22 cellular contexts compared by ENCODE assay signal in genomic region chr5:149902177-149902576, GRCh38. TPM values are rescaled to one million over a fixed set of nuclear protein-coding genes. Genes with fewer than 3 reads are reported as not detected.
A peak's percentile ranks its signal among the peaks of the same experiment; 100 is the strongest.
DNase-seq lines count a peak whose midpoint lies in the region; ATAC-seq, FAIRE-seq and TF ChIP-seq lines count a peak whose summit lies in the region.
"Had no signal": no experiment of that assay in that cellular context is flagged by ENCODE, and none has a peak within 500 bp of the region (broad histone marks: within the 10 kb centered on the region; RNA-seq: fewer than 3 reads in every experiment).

No MANE protein-coding gene starts in this region.

- FAIRE-seq in K562 (lab: Jason Lieb, UNC): no peak
- FAIRE-seq: endometrium had no signal

- H3K27ac Mint-ChIP-seq in progenitor cell of endocrine pancreas: no peak overlapping the region
- H3K27ac Mint-ChIP-seq: activated naive CD8-positive, alpha-beta T cell had no signal

- H3K27me3 Mint-ChIP-seq in progenitor cell of endocrine pancreas: peaks cover 3% of the 10 kb centered on the region

- in situ Hi-C loops in K562 (cut with MboI): no loop called here

- peak; percentile 41 to 67 for TF ChIP-seq RAD21 in K562 (CRISPR knock-in tag; conservative IDR thresholded peaks at IDR 0.05 in 1 of 2, IDR thresholded peaks at IDR 0.05 in 1 of 2)

- no TSS peak for BruUV-seq in K562 (replicated peaks; lab: Mats Ljungman, UMichigan)

- H3K4me3 ChIP-seq in AG10803 (ENCODE audit: low read length): no peak overlapping the region
- no peak overlapping the region for H3K4me3 ChIP-seq in K562
- no peak overlapping the region for H3K4me3 ChIP-seq in dorsolateral prefrontal cortex
- H3K4me3 ChIP-seq: BLaER1 treated with 17β-estradiol and CSF1 and Interleukin-3, amounts not matched to agents 10 nM and 100 nM; mucosa of descending colon; smooth muscle cell had no signal

- no peaks in the 10 kb centered on the region for H3K9me3 ChIP-seq in K562 (replicated peaks; ENCODE audit: control insufficient read depth, insufficient read depth, low read depth, low read length)
- H3K9me3 ChIP-seq: BLaER1 treated with 17β-estradiol and CSF1 and Interleukin-3, amounts not matched to agents 10 nM and 100 nM; mucosa of descending colon had no signal

- no peak for TF ChIP-seq POLR2A in K562 (conservative IDR thresholded peaks at IDR 0.05)

- H4K20me1 ChIP-seq in K562 (replicated peaks; ENCODE audit: control insufficient read depth, insufficient read depth, low read length): no peaks in the 10 kb centered on the region
- H4K20me1 ChIP-seq: BLaER1 treated with 17β-estradiol and CSF1 and Interleukin-3, amounts not matched to agents 10 nM and 100 nM had no signal

- ATAC-seq in K562 (peak; percentile 83), GM21367 (IDR thresholded peaks at IDR 0.05; ENCODE audit: unreplicated experiment) (no peak), HG03469 (IDR thresholded peaks at IDR 0.05; ENCODE audit: unreplicated experiment) (no peak)
- ATAC-seq: mucosa of descending colon had no signal

- peaks cover 4 to 7% of the 10 kb centered on the region in 2 experiments; a peak in 3 of 5 replicates for H3K4me1 ChIP-seq in K562 (replicated peaks in 1 of 2; ENCODE audit: control insufficient read depth in 2 of 2, insufficient read depth in 2 of 2, low read length in 2 of 2)

- no peaks in the 10 kb centered on the region for H3K9me1 ChIP-seq in K562 (ENCODE audit: control insufficient read depth, insufficient read depth, low read length)

- no peak overlapping the region for H2AFZ ChIP-seq in K562 (ENCODE audit: low read depth, low read length)

- no peak overlapping the region for H3K4me2 ChIP-seq in K562 (ENCODE audit: insufficient read depth, low read length)
- H3K4me2 ChIP-seq: smooth muscle cell had no signal

- POLR2A ChIA-PET in K562 (lab: Yijun Ruan, JAX): interaction anchor here (0.6 to 1.3 kb wide), 3 partner anchors 36 to 81 kb away, joined by 3 to 4 read pairs (median 3); no protein-coding TSS in a partner anchor

- no peak for TF ChIP-seq EP300 in K562 (IDR thresholded peaks at IDR 0.05; ENCODE audit: low read length)

- peak; percentile 17; the same call in 1 of the 2 replicates for TF ChIP-seq CTCF in AG10803 (conservative IDR thresholded peaks at IDR 0.05; ENCODE audit: low read length)
- peak; percentile 29 to 55 (median 47); a peak in 5 of 6 replicates for TF ChIP-seq CTCF in K562 (IDR thresholded peaks at IDR 0.05 in 2 of 3, conservative IDR thresholded peaks at IDR 0.05 in 1 of 3; ENCODE audit: insufficient read depth in 2 of 3, low read depth in 1 of 3, low read length in 3 of 3)
- no peak for TF ChIP-seq CTCF in progenitor cell of endocrine pancreas (IDR thresholded peaks at IDR 0.05; ENCODE audit: unreplicated experiment)
- no peak for TF ChIP-seq CTCF in dorsolateral prefrontal cortex (IDR thresholded peaks at IDR 0.05 in 54 of 56, conservative IDR thresholded peaks at IDR 0.05 in 2 of 56; ENCODE audit: low read depth in 1 of 56, partially characterized antibody in 56 of 56)

- H3K27me3 ChIP-seq in K562 (ENCODE audit: control insufficient read depth in 2 of 2, insufficient read depth in 2 of 2, low read length in 2 of 2): no peaks in the 10 kb centered on the region
- no peaks in the 10 kb centered on the region for H3K27me3 ChIP-seq in dorsolateral prefrontal cortex
- H3K27me3 ChIP-seq: BLaER1 treated with 17β-estradiol and CSF1 and Interleukin-3, amounts not matched to agents 10 nM and 100 nM had no signal

- intact Hi-C loops in K562 (cut with micrococcal nuclease) (loop anchor here (1.0 to 5.0 kb wide), 3 partner anchors 57 to 88 kb away; no protein-coding TSS in a partner anchor), dorsolateral prefrontal cortex (cut with DNase I) (no loop called here)

- WGBS in K562 (ENCODE audit: insufficient coverage, low coverage, missing lambda C conversion rate): 14% methylated on average over 2 of the region's 4 CpGs

- no peaks in the 10 kb centered on the region for H3K36me3 ChIP-seq in K562 (ENCODE audit: control insufficient read depth, insufficient read depth, low read length)
- H3K36me3 ChIP-seq: BLaER1 treated with 17β-estradiol and CSF1 and Interleukin-3, amounts not matched to agents 10 nM and 100 nM had no signal

- H3K79me2 ChIP-seq in K562 (ENCODE audit: control insufficient read depth, insufficient read depth, low read length): no peaks in the 10 kb centered on the region

- DNase-seq in AG10803 (ENCODE audit: low read depth) (no peak), HuH-7 (ENCODE audit: low spot score) (peak; percentile 29), K562 (ENCODE audit: extremely low read depth in 1 of 4, low spot score in 3 of 4) (peak in 1 of 4 experiments; percentile 32), iPS-NIHi11 (ENCODE audit: low spot score) (peak; percentile 43), progenitor cell of endocrine pancreas (ENCODE audit: low spot score, unreplicated experiment) (no peak), dorsolateral prefrontal cortex (no peak)
- DNase-seq: activated T-cell treated with anti-CD3 and anti-CD28 coated beads for 4 hours; DMS79 treated with DMSO at 0.1 percent for 48 hours; kidney glomerular epithelial cell; mucosa of descending colon; NCI-H187; occipital lobe; stimulated activated naive CD4-positive, alpha-beta T cell; trophoblast cell had no signal

- H3K4me1 Mint-ChIP-seq in progenitor cell of endocrine pancreas (ENCODE audit: low read depth): peaks cover 4% of the 10 kb centered on the region

- H3K9me3 Mint-ChIP-seq in progenitor cell of endocrine pancreas (ENCODE audit: low read depth): no peaks in the 10 kb centered on the region

- no peak overlapping the region for H3K4me3 Mint-ChIP-seq in progenitor cell of endocrine pancreas (ENCODE audit: low read depth)
- H3K4me3 Mint-ChIP-seq: activated naive CD8-positive, alpha-beta T cell had no signal

- H3K9ac ChIP-seq in K562 (ENCODE audit: insufficient read depth in 1 of 2, low read depth in 2 of 2, low read length in 2 of 2): no peak overlapping the region
- H3K9ac ChIP-seq: BLaER1 treated with 17β-estradiol and CSF1 and Interleukin-3, amounts not matched to agents 10 nM and 100 nM had no signal

- no peaks in the 10 kb centered on the region for H3K36me3 Mint-ChIP-seq in progenitor cell of endocrine pancreas (ENCODE audit: insufficient read depth)
- H3K36me3 Mint-ChIP-seq: activated naive CD8-positive, alpha-beta T cell had no signal

- CTCF ChIA-PET in K562 (lab: Yijun Ruan, JAX; ENCODE audit: low intra/inter-chr PET ratio): interaction anchor here (0.8 to 1.2 kb wide), 3 partner anchors 58 to 88 kb away, joined by 3 read pairs; partner anchors contain the start of gene SLC26A2

- H3K27ac ChIP-seq in K562 (ENCODE audit: extremely low read depth, low read depth, low read length): no peak overlapping the region
- H3K27ac ChIP-seq in dorsolateral prefrontal cortex: no peak overlapping the region
- H3K27ac ChIP-seq: BLaER1 treated with 17β-estradiol and CSF1 and Interleukin-3, amounts not matched to agents 10 nM and 100 nM; RWPE1 had no signal

RNA-seq across cellular contexts. Expression of gene PDE6A, which starts 42.4 kb away (rescaled TPM):
- not detected in 2 replicates for total RNA-seq in K562 (2011; cell fraction: chromatin; rRNA removed; ENCODE audit: low replicate concordance)
- not detected in 2 replicates for total RNA-seq in K562 (2011; cell fraction: nucleolus; rRNA removed)
- 0.23 TPM in 1 of 2 replicates, not detected in the other for total RNA-seq in K562 (2011; cell fraction: nucleoplasm; rRNA removed)
- total RNA-seq in K562 (2014; rRNA removed) (not detected in 2 replicates), K562 (2014; rRNA removed; fragmentation: Illumina TruSeq; extraction: Trizol) (not detected in 2 replicates), K562 (2015; rRNA removed; fragmentation: Illumina TruSeq; extraction: Trizol) (0.04 TPM in 2 replicates), K562 (2021) (not detected in 2 replicates), progenitor cell of endocrine pancreas (0.07 TPM in 1 of 2 replicates, not detected in the other), dorsolateral prefrontal cortex (under 1 TPM in 9 of 120 experiments, not detected in 111; 0.06 to 0.26 (median 0.15) TPM)
- polyA plus RNA-seq in K562 (2011; rRNA removed) (not detected in 2 replicates), K562 (2014; fragmentation: Illumina TruSeq; extraction: Trizol) (0.03 TPM in 1 of 2 replicates, not detected in the other), K562 (2014; fragmentation: Nextera tagmentation; extraction: Ambion mirVana) (under 1 TPM in 1 of 2 experiments, not detected in 1; 0.01 TPM), K562 (2014; rRNA removed) (0.01 TPM in 1 of 2 replicates, not detected in the other)
- polyA plus RNA-seq in K562 (2011; cell fraction: cytosol; rRNA removed): 0.03 TPM in 1 of 2 replicates, not detected in the other
- polyA plus RNA-seq in K562 (2011; cell fraction: nucleus; rRNA removed): not detected in 2 replicates
- 0.04 and 0.05 TPM in 2 replicates for polyA plus RNA-seq in K562 (2012)
- polyA minus RNA-seq in K562 (2011; rRNA and poly(A)+ RNA removed): not detected in 2 replicates
- not detected in 2 replicates for polyA minus RNA-seq in K562 (2011; cell fraction: cytosol; rRNA and poly(A)+ RNA removed)
- not detected in 2 replicates for polyA minus RNA-seq in K562 (2011; cell fraction: nucleus; rRNA and poly(A)+ RNA removed)
- total RNA-seq: glomerular endothelial cell, occipital lobe, smooth muscle cell had no signal

RNA-seq across cellular contexts. Expression of gene SLC26A2, which starts 58.4 kb away (rescaled TPM):
- 6.6 and 7.6 TPM in 2 replicates for total RNA-seq in K562 (2011; cell fraction: chromatin; rRNA removed; ENCODE audit: low replicate concordance)
- total RNA-seq in K562 (2011; cell fraction: nucleolus; rRNA removed): 4.6 and 5.3 TPM in 2 replicates
- 6.6 and 9.2 TPM in 2 replicates for total RNA-seq in K562 (2011; cell fraction: nucleoplasm; rRNA removed)
- 3.1 and 3.6 TPM in 2 replicates for total RNA-seq in K562 (2014; rRNA removed)
- total RNA-seq in K562 (2014; rRNA removed; fragmentation: Illumina TruSeq; extraction: Trizol): 4.3 and 5.6 TPM in 2 replicates
- total RNA-seq in K562 (2015; rRNA removed; fragmentation: Illumina TruSeq; extraction: Trizol): 5.8 and 6.3 TPM in 2 replicates
- total RNA-seq in K562 (2021): 4.1 and 4.9 TPM in 2 replicates
- polyA plus RNA-seq in K562 (2011; rRNA removed): 4.7 and 4.9 TPM in 2 replicates
- 1.2 and 3.2 TPM in 2 replicates for polyA plus RNA-seq in K562 (2011; cell fraction: cytosol; rRNA removed)
- polyA plus RNA-seq in K562 (2011; cell fraction: nucleus; rRNA removed): 1.7 and 3.6 TPM in 2 replicates
- 2.9 and 4.4 TPM in 2 replicates for polyA plus RNA-seq in K562 (2012)
- polyA plus RNA-seq in K562 (2014; fragmentation: Illumina TruSeq; extraction: Trizol): 3.3 and 3.5 TPM in 2 replicates
- polyA plus RNA-seq in K562 (2014; fragmentation: Nextera tagmentation; extraction: Ambion mirVana): 1 to 10 TPM; 1.1 to 2.0 TPM
- 2.6 TPM in 2 replicates for polyA plus RNA-seq in K562 (2014; rRNA removed)
- polyA minus RNA-seq in K562 (2011; rRNA and poly(A)+ RNA removed): 13.8 and 13.9 TPM in 2 replicates
- polyA minus RNA-seq in K562 (2011; cell fraction: cytosol; rRNA and poly(A)+ RNA removed): 4.2 and 6.2 TPM in 2 replicates
- polyA minus RNA-seq in K562 (2011; cell fraction: nucleus; rRNA and poly(A)+ RNA removed): 1.9 and 4.0 TPM in 2 replicates
- 11.7 and 12.6 TPM in 2 replicates for total RNA-seq in progenitor cell of endocrine pancreas
- 10 to 100 TPM in 16 of 120 experiments, 1 to 10 TPM in 104; 2.4 to 17.4 (median 6.9) TPM for total RNA-seq in dorsolateral prefrontal cortex

Comparison
In these comparisons a context has a peak if more than half of its experiments do, and no peak if none do; other contexts are left out.
1. DNase-seq: peak in HuH-7 (single experiment) and iPS-NIHi11 (single experiment); none in AG10803 (single experiment), progenitor cell of endocrine pancreas (single experiment) and dorsolateral prefrontal cortex (0 of 10).
2. CTCF ChIP-seq: peak in AG10803 (single experiment) and K562 (3 of 3); none in progenitor cell of endocrine pancreas (single experiment) and dorsolateral prefrontal cortex (0 of 56).